Comparison of ENCODE assay signal across 19 cellular contexts in the genomic region with DNA sequence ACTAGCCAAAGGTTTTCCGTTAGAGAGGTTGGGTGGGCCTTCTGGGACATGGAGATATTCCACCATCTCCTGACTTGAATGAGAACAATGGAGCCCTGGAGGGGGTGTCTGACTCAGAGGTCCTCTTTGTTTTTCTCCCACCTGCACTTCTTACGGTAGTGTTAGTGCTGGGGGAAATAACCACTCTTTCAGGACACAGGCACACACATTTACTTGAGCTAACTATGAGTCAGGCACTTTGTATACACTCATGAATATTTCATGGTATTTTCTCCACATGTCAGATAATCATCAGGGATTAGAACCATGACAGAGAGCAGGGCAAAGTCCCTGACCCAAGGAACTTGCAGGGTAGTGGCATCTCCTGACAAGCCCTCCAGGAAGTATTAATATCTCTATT.
"Had no signal": no experiment of that assay in that cellular context is flagged by ENCODE, and none has a peak within 500 bp of the region (broad histone marks: within the 10 kb centered on the region; RNA-seq: fewer than 3 reads in every experiment).

No MANE protein-coding gene starts in this region.

- H3K4me1 Mint-ChIP-seq: activated CD4-positive, alpha-beta T cell treated with anti-CD3 and anti-CD28 coated beads for 36 hours; central memory CD8-positive, alpha-beta T cell; stimulated activated memory B cell treated with anti-CD40 and anti-IgM and Interleukin-4, amounts not matched to agents 10 μg/mL and 1 μg/mL and 100 μg/mL, for 72 hours had no signal

- H3K4me1 ChIP-seq: colonic mucosa, spleen, upper lobe of right lung had no signal

- H3K4me3 ChIP-seq: colonic mucosa, spleen, thoracic aorta, upper lobe of right lung had no signal

- H3K9me3 ChIP-seq: colonic mucosa, spleen, thoracic aorta, upper lobe of right lung had no signal

- H3K27me3 Mint-ChIP-seq: activated CD8-positive, alpha-beta T cell treated with anti-CD3 and anti-CD28 coated beads for 36 hours; activated T-cell treated with anti-CD3 and anti-CD28 coated beads, Interleukin-2, amount 50 U/mL, for 24 hours; stimulated activated memory B cell treated with anti-CD40 and anti-IgM and Interleukin-4, amounts not matched to agents 10 μg/mL and 1 μg/mL and 100 μg/mL, for 72 hours had no signal

- ATAC-seq: activated CD4-positive, alpha-beta T cell treated with anti-CD3 and anti-CD28 coated beads for 36 hours; activated CD8-positive, alpha-beta T cell treated with anti-CD3 and anti-CD28 coated beads for 36 hours; left ventricle myocardium superior; stimulated activated memory B cell treated with anti-CD40 and anti-IgM and Interleukin-4, amounts not matched to agents 10 μg/mL and 1 μg/mL and 100 μg/mL, for 72 hours; upper lobe of right lung; WTC11 had no signal

- H3K27ac ChIP-seq: colonic mucosa, spleen, thoracic aorta, upper lobe of right lung had no signal

- H3K9me3 Mint-ChIP-seq: activated CD8-positive, alpha-beta T cell treated with anti-CD3 and anti-CD28 coated beads for 36 hours; activated naive CD4-positive, alpha-beta T cell treated with anti-CD3 and anti-CD28 coated beads for 36 hours; activated T-cell treated with anti-CD3 and anti-CD28 coated beads, Interleukin-2, amount 50 U/mL, for 24 hours; activated T-helper 2 cell treated with anti-CD3 and anti-CD28 coated beads, Interferon-gamma antibody, Interleukin-2, Interleukin-4, amounts not matched to agents 10 μg/mL and 5 μg/mL and 100 μg/mL, durations not matched to agents 14 hours and 24 hours and 36 hours had no signal

- H3K36me3 Mint-ChIP-seq: brain; stimulated activated memory B cell treated with anti-CD40 and anti-IgM and Interleukin-4, amounts not matched to agents 10 μg/mL and 1 μg/mL and 100 μg/mL, for 72 hours had no signal

- H3K36me3 ChIP-seq: colonic mucosa, spleen, thoracic aorta, upper lobe of right lung had no signal

- H3K4me3 Mint-ChIP-seq: activated CD4-positive, alpha-beta T cell treated with anti-CD3 and anti-CD28 coated beads for 36 hours; activated CD8-positive, alpha-beta T cell treated with anti-CD3 and anti-CD28 coated beads for 36 hours; activated naive CD4-positive, alpha-beta T cell treated with anti-CD3 and anti-CD28 coated beads for 36 hours; activated T-cell treated with anti-CD3 and anti-CD28 coated beads, Interleukin-2, amount 50 U/mL, for 24 hours; brain; central memory CD8-positive, alpha-beta T cell; stimulated activated memory B cell treated with anti-CD40 and anti-IgM and Interleukin-4, amounts not matched to agents 10 μg/mL and 1 μg/mL and 100 μg/mL, for 72 hours; WTC11 had no signal

- H3K27me3 ChIP-seq: colonic mucosa, spleen, upper lobe of right lung had no signal

- DNase-seq: activated CD4-positive, alpha-beta T cell treated with anti-CD3 and anti-CD28 coated beads for 36 hours; activated CD8-positive, alpha-beta T cell treated with anti-CD3 and anti-CD28 coated beads for 36 hours; activated naive CD4-positive, alpha-beta T cell treated with anti-CD3 and anti-CD28 coated beads for 36 hours; activated T-cell treated with anti-CD3 and anti-CD28 coated beads, Interleukin-2, amount 50 U/mL, for 24 hours; colonic mucosa; kidney glomerular epithelial cell; left ventricle myocardium superior; occipital lobe; posterior cingulate gyrus; retina; spleen; stimulated activated CD4-positive, alpha-beta T cell treated with anti-CD3 and anti-CD28 coated beads, Interleukin-4, amount 100 ng/mL, for 4 hours; upper lobe of right lung had no signal

- H3K27ac Mint-ChIP-seq: activated CD4-positive, alpha-beta T cell treated with anti-CD3 and anti-CD28 coated beads for 36 hours; activated CD8-positive, alpha-beta T cell treated with anti-CD3 and anti-CD28 coated beads for 36 hours; activated naive CD4-positive, alpha-beta T cell treated with anti-CD3 and anti-CD28 coated beads for 36 hours; activated T-cell treated with anti-CD3 and anti-CD28 coated beads, Interleukin-2, amount 50 U/mL, for 24 hours; activated T-helper 2 cell treated with anti-CD3 and anti-CD28 coated beads, Interferon-gamma antibody, Interleukin-2, Interleukin-4, amounts not matched to agents 10 μg/mL and 5 μg/mL and 100 μg/mL, durations not matched to agents 14 hours and 24 hours and 36 hours; brain; stimulated activated memory B cell treated with anti-CD40 and anti-IgM and Interleukin-4, amounts not matched to agents 10 μg/mL and 1 μg/mL and 100 μg/mL, for 72 hours; WTC11 had no signal
